ENCODE assay signal across 13 cellular contexts in the genomic region with DNA sequence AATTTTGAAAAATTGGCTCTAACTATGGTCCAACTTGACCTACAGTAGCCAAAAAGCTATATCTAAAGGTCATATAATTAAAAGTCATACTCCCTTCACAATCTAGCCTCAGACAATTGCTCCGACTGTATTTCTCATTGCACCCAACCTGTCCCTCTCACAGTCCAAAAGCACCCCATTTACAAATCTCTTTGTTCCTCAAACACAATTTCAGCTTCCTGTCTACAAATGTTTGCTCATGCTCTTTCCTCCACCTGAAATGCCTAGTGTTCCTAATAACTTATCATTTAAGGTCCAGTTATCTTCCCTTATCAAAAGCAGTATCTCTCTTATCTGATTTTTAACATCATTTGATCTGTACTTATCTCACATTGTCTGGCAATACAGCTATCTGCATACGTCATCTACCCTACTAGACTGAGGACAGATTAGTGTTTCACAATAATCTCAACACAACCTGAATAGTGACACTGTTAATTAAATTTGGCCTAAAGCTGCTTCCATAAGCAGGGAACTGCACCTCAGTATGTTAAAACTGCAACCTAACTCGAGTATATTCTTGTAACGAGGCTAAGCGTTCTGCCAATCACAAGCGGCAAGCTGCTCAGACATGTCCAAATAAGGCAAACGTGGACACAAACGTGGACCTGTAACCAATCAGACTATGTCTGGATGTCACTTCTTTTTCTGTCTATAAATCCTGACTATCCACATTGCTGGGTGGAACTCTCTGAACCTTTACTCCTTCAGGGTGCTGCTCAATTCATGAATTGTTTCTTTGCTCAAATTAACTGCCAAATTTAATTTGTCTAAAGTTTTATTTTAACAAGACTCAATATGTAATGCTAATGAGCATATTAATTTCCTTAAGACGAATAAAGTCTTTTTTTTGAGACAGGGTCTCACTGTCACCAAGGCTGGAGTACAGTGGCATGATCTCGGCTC. TPM values are rescaled to one million over a fixed set of nuclear protein-coding genes. Genes with fewer than 3 reads are reported as not detected.
DNase-seq lines count a peak whose midpoint lies in the region; ATAC-seq and TF ChIP-seq lines count a peak whose summit lies in the region.
"Had no signal": no experiment of that assay in that cellular context is flagged by ENCODE, and none has a peak within 500 bp of the region (broad histone marks: within the 10 kb centered on the region; RNA-seq: fewer than 3 reads in every experiment).

No MANE protein-coding gene starts in this region.

- POLR2A ChIA-PET in activated CD4-positive, alpha-beta memory T cell treated with anti-CD3 and anti-CD28 coated beads for 36 hours (lab: Charles Lee), result no interaction called here

- CTCF ChIA-PET in activated naive CD4-positive, alpha-beta T cell treated with anti-CD3 and anti-CD28 coated beads for 36 hours (lab: Charles Lee), result interaction anchor here (0.6 to 2.3 kb wide), 6 partner anchors 11 to 155 kb away, joined by 3 to 9 read pairs (median 4); no protein-coding TSS in a partner anchor
- CTCF ChIA-PET in activated CD4-positive, alpha-beta memory T cell treated with anti-CD3 and anti-CD28 coated beads for 36 hours (lab: Charles Lee), result interaction anchor here (1.1 to 4.0 kb wide), 3 partner anchors 11 to 141 kb away, joined by 3 to 17 read pairs (median 6); no protein-coding TSS in a partner anchor

- peak overlapping the region; percentile 1 for H3K27ac Mint-ChIP-seq in activated naive CD4-positive, alpha-beta T cell treated with anti-CD3 and anti-CD28 coated beads for 36 hours
- H3K27ac Mint-ChIP-seq in activated naive CD4-positive, alpha-beta T cell treated with anti-CD3 and anti-CD28 coated beads, Interleukin-2, amount 50 U/mL, for 72 hours, result peak overlapping the region in 1 of 2 donors; percentile 66
- H3K27ac Mint-ChIP-seq in activated CD4-positive, alpha-beta memory T cell treated with anti-CD3 and anti-CD28 coated beads for 36 hours, result peak overlapping the region; percentile 62

- H3K9me3 Mint-ChIP-seq in activated naive CD4-positive, alpha-beta T cell treated with anti-CD3 and anti-CD28 coated beads for 36 hours, result peaks cover 2% of the 10 kb centered on the region
- H3K9me3 Mint-ChIP-seq in activated naive CD4-positive, alpha-beta T cell treated with anti-CD3 and anti-CD28 coated beads, Interleukin-2, amount 50 U/mL, for 72 hours, result peaks cover 0 to 16% of the 10 kb centered on the region in 2 donors
- H3K9me3 Mint-ChIP-seq in activated CD4-positive, alpha-beta memory T cell treated with anti-CD3 and anti-CD28 coated beads for 36 hours, result peaks cover 9% of the 10 kb centered on the region

- no peak overlapping the region for H3K9ac ChIP-seq in subcutaneous abdominal adipose tissue (ENCODE audit: low read length in 5 of 5)
- H3K9ac ChIP-seq in colonic mucosa (ENCODE audit: low read depth in 2 of 2, low read length in 2 of 2), result no peak overlapping the region

- H3K4me3 ChIP-seq in subcutaneous abdominal adipose tissue (ENCODE audit: low read depth in 1 of 5, low read length in 5 of 5) (no peak overlapping the region), colonic mucosa (no peak overlapping the region), brain microvascular endothelial cell (ENCODE audit: low read depth, low read length) (no peak overlapping the region)

- in situ Hi-C loops in brain microvascular endothelial cell (cut with HindIII; ENCODE audit: low pct_ligation_motif_present, low sequenced_read_pairs), result no loop called here

- H3K4me3 Mint-ChIP-seq in activated naive CD4-positive, alpha-beta T cell treated with anti-CD3 and anti-CD28 coated beads for 36 hours, result no peak overlapping the region
- H3K4me3 Mint-ChIP-seq in activated CD4-positive, alpha-beta memory T cell treated with anti-CD3 and anti-CD28 coated beads for 36 hours, result no peak overlapping the region

- H3K36me3 ChIP-seq in subcutaneous abdominal adipose tissue (ENCODE audit: control insufficient read depth in 5 of 5, insufficient read depth in 5 of 5, low read length in 5 of 5) (no peaks in the 10 kb centered on the region), colonic mucosa (no peaks in the 10 kb centered on the region), brain microvascular endothelial cell (replicated peaks) (no peaks in the 10 kb centered on the region)

- no peak for DNase-seq in activated naive CD4-positive, alpha-beta T cell treated with anti-CD3 and anti-CD28 coated beads for 36 hours
- DNase-seq in activated naive CD4-positive, alpha-beta T cell treated with anti-CD3 and anti-CD28 coated beads, Interleukin-2, amount 50 U/mL, for 72 hours (ENCODE audit: low spot score in 2 of 2), result no peak
- no peak for DNase-seq in activated CD4-positive, alpha-beta memory T cell treated with anti-CD3 and anti-CD28 coated beads for 36 hours
- no peak for DNase-seq in left lobe of liver (ENCODE audit: low spot score)
- no peak for DNase-seq in activated CD4-positive, CD25-positive, alpha-beta regulatory T cell (lab: John Stamatoyannopoulos, UW)
- DNase-seq in colonic mucosa, result no peak
- no peak for DNase-seq in brain microvascular endothelial cell
- DNase-seq: activated CD4-positive, alpha-beta T cell treated with anti-CD3 and anti-CD28 coated beads, Interleukin-2, amount 50 U/mL, for 4 hours; dorsolateral prefrontal cortex; posterior cingulate gyrus; stimulated activated CD4-positive, alpha-beta T cell treated with anti-CD3 and anti-CD28 coated beads, Interleukin-1b, Interleukin-23, amount 100 ng/mL, for 48 hours; SW 1271 had no signal

- peak overlapping the region; percentile 37 for H3K27ac ChIP-seq in subcutaneous abdominal adipose tissue (ENCODE audit: low read depth, low read length)
- H3K27ac ChIP-seq in colonic mucosa, result no peak overlapping the region
- H3K27ac ChIP-seq in brain microvascular endothelial cell, result no peak overlapping the region

- H3K27me3 ChIP-seq in subcutaneous abdominal adipose tissue (ENCODE audit: control insufficient read depth in 5 of 5, insufficient read depth in 4 of 5, low read length in 5 of 5) (no peaks in the 10 kb centered on the region), colonic mucosa (no peaks in the 10 kb centered on the region), brain microvascular endothelial cell (replicated peaks) (no peaks in the 10 kb centered on the region)
- H3K27me3 ChIP-seq: dorsolateral prefrontal cortex had no signal

- H3K36me3 Mint-ChIP-seq in activated naive CD4-positive, alpha-beta T cell treated with anti-CD3 and anti-CD28 coated beads for 36 hours (ENCODE audit: low read depth), result peaks cover 10% of the 10 kb centered on the region
- peaks cover 0 to 46% of the 10 kb centered on the region in 2 donors for H3K36me3 Mint-ChIP-seq in activated naive CD4-positive, alpha-beta T cell treated with anti-CD3 and anti-CD28 coated beads, Interleukin-2, amount 50 U/mL, for 72 hours
- H3K36me3 Mint-ChIP-seq in activated CD4-positive, alpha-beta memory T cell treated with anti-CD3 and anti-CD28 coated beads for 36 hours, result peaks cover 27% of the 10 kb centered on the region

- H3K4me1 Mint-ChIP-seq in activated naive CD4-positive, alpha-beta T cell treated with anti-CD3 and anti-CD28 coated beads for 36 hours (ENCODE audit: low read depth), result peaks cover 88% of the 10 kb centered on the region
- peaks cover 88% of the 10 kb centered on the region for H3K4me1 Mint-ChIP-seq in activated CD4-positive, alpha-beta memory T cell treated with anti-CD3 and anti-CD28 coated beads for 36 hours (ENCODE audit: low read depth)

- H3K27me3 Mint-ChIP-seq in activated naive CD4-positive, alpha-beta T cell treated with anti-CD3 and anti-CD28 coated beads for 36 hours (ENCODE audit: low read depth), result no peaks in the 10 kb centered on the region
- no peaks in the 10 kb centered on the region for H3K27me3 Mint-ChIP-seq in activated CD4-positive, alpha-beta memory T cell treated with anti-CD3 and anti-CD28 coated beads for 36 hours

- intact Hi-C loops in activated naive CD4-positive, alpha-beta T cell treated with anti-CD3 and anti-CD28 coated beads for 36 hours (cut with micrococcal nuclease), result no loop called here
- intact Hi-C loops in activated CD4-positive, alpha-beta memory T cell treated with anti-CD3 and anti-CD28 coated beads for 36 hours (cut with micrococcal nuclease), result no loop called here
- intact Hi-C loops in colonic mucosa (cut with DNase I), result no loop called here

- no peak for ATAC-seq in activated naive CD4-positive, alpha-beta T cell treated with anti-CD3 and anti-CD28 coated beads, Interleukin-2, amount 50 U/mL, for 72 hours
- peak; percentile 40 for ATAC-seq in left lobe of liver

- H3K4me1 ChIP-seq in subcutaneous abdominal adipose tissue (ENCODE audit: control insufficient read depth in 5 of 5, insufficient read depth in 5 of 5, low read length in 5 of 5) (peaks cover 8 to 69% (median 57%) of the 10 kb centered on the region in 5 donors), colonic mucosa (peaks cover 8% of the 10 kb centered on the region)

- TF ChIP-seq CTCF in colonic mucosa (IDR thresholded peaks at IDR 0.05) (no peak), brain microvascular endothelial cell (IDR thresholded peaks at IDR 0.05; ENCODE audit: low read depth, low read length, missing control alignments) (no peak)

- H3K9me3 ChIP-seq in subcutaneous abdominal adipose tissue (ENCODE audit: control insufficient read depth in 5 of 5, low read length in 5 of 5) (no peaks in the 10 kb centered on the region), colonic mucosa (no peaks in the 10 kb centered on the region)

RNA-seq across cellular contexts. Expression of a gene that starts 15.9 kb away (rescaled TPM):
- 10 to 100 TPM; 38.6 to 42.3 TPM for total RNA-seq in activated naive CD4-positive, alpha-beta T cell treated with anti-CD3 and anti-CD28 coated beads for 36 hours
- total RNA-seq in activated naive CD4-positive, alpha-beta T cell treated with anti-CD3 and anti-CD28 coated beads, Interleukin-2, amount 50 U/mL, for 72 hours, result 10 to 100 TPM; 65.4 to 82.1 TPM
- total RNA-seq in activated CD4-positive, alpha-beta memory T cell treated with anti-CD3 and anti-CD28 coated beads for 36 hours, result 10 to 100 TPM; 75.9 to 90.4 TPM
- total RNA-seq in left lobe of liver, result 70.9 TPM
- 100 to 1,000 TPM; 116 to 162 TPM for total RNA-seq in colonic mucosa
